In genomic region chr5:5980601-5981000, GRCh38 we compare ENCODE assay signal across 22 cellular contexts.
"Had no signal": no experiment of that assay in that cellular context is flagged by ENCODE, and none has a peak within 500 bp of the region (broad histone marks: within the 10 kb centered on the region; RNA-seq: fewer than 3 reads in every experiment).

No MANE protein-coding gene starts in this region.

- ATAC-seq: effector memory CD8-positive, alpha-beta T cell; naive thymus-derived CD4-positive, alpha-beta T cell; pancreas; right lobe of liver; stimulated activated memory B cell treated with anti-CD40 and anti-IgM and Interleukin-4, amounts not matched to agents 10 μg/mL and 1 μg/mL and 100 μg/mL, for 72 hours; stimulated activated naive CD8-positive, alpha-beta T cell treated with anti-CD3 and anti-CD28 coated beads, Interleukin-15, Interleukin-2, amounts not matched to agents 100 U/mL and 50 U/mL, for 24 hours had no signal

- DNase-seq: dermis blood vessel endothelial cell; effector memory CD8-positive, alpha-beta T cell; erythroblast; head of caudate nucleus; kidney; left lung; mesenchymal stem cell; midbrain; naive thymus-derived CD4-positive, alpha-beta T cell; pancreas; retina; right lobe of liver; stimulated activated CD4-positive, alpha-beta T cell treated with anti-CD3 and anti-CD28 coated beads, Interleukin-2, amount 100 ng/mL, for 24 hours; stimulated activated CD4-positive, alpha-beta T cell treated with anti-CD3 and anti-CD28 coated beads, Interleukin-4, amount 100 ng/mL, for 4 hours; stimulated activated naive CD8-positive, alpha-beta T cell treated with anti-CD3 and anti-CD28 coated beads, Interleukin-15, Interleukin-2, amounts not matched to agents 100 U/mL and 50 U/mL, for 24 hours; substantia nigra; testis had no signal

- H3K36me3 ChIP-seq: left lung, neutrophil, pancreas, right lobe of liver, tibial artery had no signal

- H3K4me1 Mint-ChIP-seq: stimulated activated memory B cell treated with anti-CD40 and anti-IgM and Interleukin-4, amounts not matched to agents 10 μg/mL and 1 μg/mL and 100 μg/mL, for 72 hours had no signal

- H3K36me3 Mint-ChIP-seq: naive thymus-derived CD4-positive, alpha-beta T cell; stimulated activated memory B cell treated with anti-CD40 and anti-IgM and Interleukin-4, amounts not matched to agents 10 μg/mL and 1 μg/mL and 100 μg/mL, for 72 hours; type B pancreatic cell had no signal

- H3K4me3 Mint-ChIP-seq: effector memory CD8-positive, alpha-beta T cell; naive thymus-derived CD4-positive, alpha-beta T cell; stimulated activated memory B cell treated with anti-CD40 and anti-IgM and Interleukin-4, amounts not matched to agents 10 μg/mL and 1 μg/mL and 100 μg/mL, for 72 hours; type B pancreatic cell had no signal

- H3K27ac Mint-ChIP-seq: effector memory CD8-positive, alpha-beta T cell; naive thymus-derived CD4-positive, alpha-beta T cell; stimulated activated memory B cell treated with anti-CD40 and anti-IgM and Interleukin-4, amounts not matched to agents 10 μg/mL and 1 μg/mL and 100 μg/mL, for 72 hours; type B pancreatic cell had no signal

- H3K27me3 Mint-ChIP-seq: effector memory CD8-positive, alpha-beta T cell had no signal

- H3K4me3 ChIP-seq: coronary artery, left lung, pancreas, right lobe of liver, testis, tibial artery had no signal

- H3K9me3 Mint-ChIP-seq: stimulated activated memory B cell treated with anti-CD40 and anti-IgM and Interleukin-4, amounts not matched to agents 10 μg/mL and 1 μg/mL and 100 μg/mL, for 72 hours had no signal

- H3K9me3 ChIP-seq: left lung, neutrophil, pancreas, right lobe of liver, testis, tibial artery had no signal

- H3K27me3 ChIP-seq: left lung, neutrophil, pancreas, right lobe of liver, testis, tibial artery had no signal

- H3K27ac ChIP-seq: coronary artery, left lung, neutrophil, pancreas, right lobe of liver, testis, tibial artery had no signal

- H3K4me1 ChIP-seq: pancreas, right lobe of liver, testis had no signal
